15 cellular contexts compared by ENCODE assay signal in the genomic region with DNA sequence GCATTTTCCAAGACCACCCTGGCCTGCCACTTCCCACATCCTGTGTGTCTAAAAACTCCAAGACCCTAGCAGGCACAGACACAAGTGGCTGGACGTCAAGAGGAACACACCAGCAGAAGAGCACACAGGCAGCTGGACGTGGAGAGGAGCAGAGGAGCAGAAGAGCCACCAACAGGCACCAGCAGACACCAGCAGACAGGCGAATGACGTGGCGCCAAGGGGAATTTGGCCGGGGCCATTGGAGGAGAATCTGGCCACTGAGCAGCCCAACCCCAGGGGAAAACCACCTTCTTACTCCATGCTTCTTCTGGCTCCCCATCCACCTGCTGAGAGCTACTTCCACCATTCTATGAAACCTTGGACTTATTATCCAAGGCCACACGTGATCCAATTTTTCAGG.
DNase-seq lines count a peak whose midpoint lies in the region; ATAC-seq, FAIRE-seq and TF ChIP-seq lines count a peak whose summit lies in the region.
"Had no signal": no experiment of that assay in that cellular context is flagged by ENCODE, and none has a peak within 500 bp of the region (broad histone marks: within the 10 kb centered on the region; RNA-seq: fewer than 3 reads in every experiment).

No MANE protein-coding gene starts in this region.

- H3K4ac ChIP-seq in H1 (replicated peaks; ENCODE audit: insufficient read length, low read depth, low read length), result no peak overlapping the region
- no peak overlapping the region for H3K4ac ChIP-seq in trophoblast cell (ENCODE audit: low read depth, low read length)

- H3K56ac ChIP-seq in H1 (replicated peaks; ENCODE audit: insufficient read length, low read depth, low read length), result no peak overlapping the region

- H2AK5ac ChIP-seq in H1 (ENCODE audit: low read depth, low read length), result no peak overlapping the region
- H2AK5ac ChIP-seq in trophoblast cell (ENCODE audit: low read length), result no peak overlapping the region

- no peak for FAIRE-seq in H1 (lab: Jason Lieb, UNC)

- no peak overlapping the region for H3K14ac ChIP-seq in H1 (ENCODE audit: insufficient read length)
- no peak overlapping the region for H3K14ac ChIP-seq in trophoblast cell (ENCODE audit: low read length)

- TF ChIP-seq POLR2A in H1 (IDR thresholded peaks at IDR 0.05; ENCODE audit: control extremely low read depth in 1 of 2, low read depth in 2 of 2, low read length in 2 of 2), result no peak

- no peaks in the 10 kb centered on the region for H3K36me3 Mint-ChIP-seq in activated naive CD4-positive, alpha-beta T cell treated with anti-CD3 and anti-CD28 coated beads, Interleukin-2, amount 10 ng/mL, durations not matched to agents 7 days and 5 days
- H3K36me3 Mint-ChIP-seq: CD4-positive, alpha-beta memory T cell; IgD-negative memory B cell had no signal

- no peak overlapping the region for H3K18ac ChIP-seq in H1 (ENCODE audit: extremely low read depth, low read length)
- no peak overlapping the region for H3K18ac ChIP-seq in trophoblast cell (ENCODE audit: low read length)

- no peaks in the 10 kb centered on the region for H3K27me3 Mint-ChIP-seq in activated naive CD4-positive, alpha-beta T cell treated with anti-CD3 and anti-CD28 coated beads, Interleukin-2, amount 10 ng/mL, durations not matched to agents 7 days and 5 days
- H3K27me3 Mint-ChIP-seq: B cell; CD4-positive, alpha-beta memory T cell; IgD-negative memory B cell had no signal

- no peaks in the 10 kb centered on the region for H3K23me2 ChIP-seq in H1 (ENCODE audit: low read depth, low read length)

- no peak overlapping the region for H2BK12ac ChIP-seq in H1 (ENCODE audit: low read depth, low read length)
- no peak overlapping the region for H2BK12ac ChIP-seq in trophoblast cell (ENCODE audit: low read length)

- no peak overlapping the region for H2BK20ac ChIP-seq in H1 (ENCODE audit: low read length)

- DNase-seq in GM06990 (ENCODE audit: extremely low read depth, insufficient read length) (peak; percentile 50), H1 (ENCODE audit: low read depth in 1 of 2, low spot score in 2 of 2) (no peak), trophoblast cell (peak; percentile 33 to 69), inferior parietal cortex (ENCODE audit: extremely low spot score) (no peak), GM03348 (ENCODE audit: low spot score) (no peak)
- DNase-seq in activated naive CD4-positive, alpha-beta T cell treated with anti-CD3 and anti-CD28 coated beads, Interleukin-2, amount 10 ng/mL, durations not matched to agents 7 days and 5 days, result no peak
- DNase-seq: CD4-positive, alpha-beta memory T cell; DND-41; GDM1; GM23248; KG1 had no signal

- no peak for TF ChIP-seq EP300 in H1 (IDR thresholded peaks at IDR 0.05; ENCODE audit: borderline replicate concordance in 1 of 2, low read depth in 2 of 2, low read length in 2 of 2)

- H3K4me3 Mint-ChIP-seq in activated naive CD4-positive, alpha-beta T cell treated with anti-CD3 and anti-CD28 coated beads, Interleukin-2, amount 10 ng/mL, durations not matched to agents 7 days and 5 days, result no peak overlapping the region
- H3K4me3 Mint-ChIP-seq: B cell; CD4-positive, alpha-beta memory T cell; IgD-negative memory B cell had no signal

- no peaks in the 10 kb centered on the region for H4K20me1 ChIP-seq in H1 (replicated peaks in 1 of 2; ENCODE audit: control insufficient read depth in 1 of 2, insufficient read depth in 2 of 2, low read length in 2 of 2)

- ATAC-seq in GM19023 (IDR thresholded peaks at IDR 0.05; ENCODE audit: unreplicated experiment), result peak; percentile 34

- CTCF ChIA-PET in H1 (lab: Charles Lee; ENCODE audit: partially characterized antibody), result interaction anchor here (0.9 to 2.1 kb wide), 7 partner anchors 10 to 220 kb away, joined by 3 to 7 read pairs (median 3); no protein-coding TSS in a partner anchor
- CTCF ChIA-PET in activated naive CD4-positive, alpha-beta T cell treated with anti-CD3 and anti-CD28 coated beads, Interleukin-2, amount 10 ng/mL, durations not matched to agents 7 days and 5 days (lab: Charles Lee), result no interaction called here

- H4K8ac ChIP-seq in H1 (ENCODE audit: extremely low read depth, insufficient read depth, low read length), result no peak overlapping the region
- H4K8ac ChIP-seq in trophoblast cell (ENCODE audit: low read depth, low read length), result no peak overlapping the region

- H3K9ac ChIP-seq in H1 (replicated peaks in 1 of 4; ENCODE audit: extremely low read depth in 1 of 4, low read depth in 3 of 4, low read length in 3 of 4) (no peak overlapping the region), trophoblast cell (ENCODE audit: low read length) (no peak overlapping the region)
- H3K9ac ChIP-seq: GM23248 had no signal

- H4K91ac ChIP-seq in H1 (replicated peaks; ENCODE audit: insufficient read length, low read length), result no peak overlapping the region
- no peak overlapping the region for H4K91ac ChIP-seq in trophoblast cell (ENCODE audit: low read depth, low read length)

- no peak overlapping the region for H3K27ac ChIP-seq in H1 (ENCODE audit: low read depth, low read length)
- no peak overlapping the region for H3K27ac ChIP-seq in trophoblast cell (ENCODE audit: low read depth, low read length)
- H3K27ac ChIP-seq: C4-2B, GM23248 had no signal

- H2BK120ac ChIP-seq in H1 (replicated peaks; ENCODE audit: low read depth, low read length) (no peak overlapping the region), trophoblast cell (ENCODE audit: insufficient read depth, low read length, poor library complexity) (no peak overlapping the region)

- no peaks in the 10 kb centered on the region for H3K36me3 ChIP-seq in GM06990 (ENCODE audit: control insufficient read depth, insufficient read depth, low read length)
- no peaks in the 10 kb centered on the region for H3K36me3 ChIP-seq in H1 (ENCODE audit: control insufficient read depth in 2 of 4, insufficient read depth in 4 of 4, low read length in 3 of 4)
- H3K36me3 ChIP-seq in trophoblast cell (ENCODE audit: control insufficient read depth in 1 of 2, insufficient read depth in 2 of 2, low read length in 2 of 2), result no peaks in the 10 kb centered on the region

- 96% methylated on average over 7 of the region's 7 CpGs; no CpG with 5 or more reads in 1 of the 2 experiments for WGBS in H1 (ENCODE audit: extremely low coverage in 1 of 2, insufficient coverage in 1 of 2, insufficient read length in 1 of 2, insufficient replicate concordance in 2 of 2, low coverage in 1 of 2, low lambda C conversion rate in 2 of 2, missing lambda C conversion rate in 1 of 2), 2 experiments
- no CpG with 5 or more reads among the region's 7 CpGs for WGBS in trophoblast cell (ENCODE audit: extremely low coverage, insufficient coverage, insufficient read length)

- H3K4me1 ChIP-seq in H1 (replicated peaks in 1 of 4; ENCODE audit: control insufficient read depth in 3 of 4, insufficient read depth in 4 of 4, low read length in 3 of 4), result no peaks in the 10 kb centered on the region
- no peaks in the 10 kb centered on the region for H3K4me1 ChIP-seq in trophoblast cell (ENCODE audit: control insufficient read depth in 1 of 2, insufficient read depth in 2 of 2, low read length in 2 of 2)

- H3K9me3 ChIP-seq in H1 (ENCODE audit: insufficient read depth in 2 of 2, low read depth in 1 of 2, low read length in 1 of 2) (no peaks in the 10 kb centered on the region), trophoblast cell (ENCODE audit: insufficient read depth, low read depth, low read length) (no peaks in the 10 kb centered on the region)

- H3K23ac ChIP-seq in H1 (ENCODE audit: insufficient read length) (no peak overlapping the region), trophoblast cell (ENCODE audit: low read length) (no peak overlapping the region)

- no peak overlapping the region for H2BK15ac ChIP-seq in H1 (ENCODE audit: low read length)

- H3K4me3 ChIP-seq in GM06990 (replicated peaks; ENCODE audit: low read depth, low read length), result no peak overlapping the region
- no peak overlapping the region for H3K4me3 ChIP-seq in H1 (ENCODE audit: extremely low read depth in 1 of 4, insufficient read depth in 2 of 4, low read depth in 3 of 4, low read length in 4 of 4)
- H3K4me3 ChIP-seq in trophoblast cell (ENCODE audit: low read depth, low read length), result no peak overlapping the region
- H3K4me3 ChIP-seq: GM23248 had no signal

- TF ChIP-seq CTCF in GM06990 (IDR thresholded peaks at IDR 0.05; ENCODE audit: insufficient read depth, low read length, poor library complexity, severe bottlenecking) (no peak), H1 (IDR thresholded peaks at IDR 0.05; ENCODE audit: control extremely low read depth in 1 of 3, insufficient read depth in 1 of 3, low read depth in 1 of 3, low read length in 3 of 3) (no peak)

- H3K79me1 ChIP-seq in H1 (ENCODE audit: low read depth, low read length) (no peaks in the 10 kb centered on the region), trophoblast cell (ENCODE audit: low read length) (no peaks in the 10 kb centered on the region)

- no peak for TF ChIP-seq RAD21 in H1 (IDR thresholded peaks at IDR 0.05 in 1 of 2, conservative IDR thresholded peaks at IDR 0.05 in 1 of 2; ENCODE audit: low read depth in 2 of 2, low read length in 2 of 2)

- no peaks in the 10 kb centered on the region for H3K79me2 ChIP-seq in H1 (ENCODE audit: control insufficient read depth in 1 of 2, insufficient read depth in 2 of 2, low read length in 2 of 2)
- H3K79me2 ChIP-seq in trophoblast cell (ENCODE audit: control insufficient read depth, insufficient read depth, low read length, poor library complexity), result no peaks in the 10 kb centered on the region

- POLR2A ChIA-PET in H1 (lab: Charles Lee; ENCODE audit: partially characterized antibody), result no interaction called here

- H4K12ac ChIP-seq in trophoblast cell (ENCODE audit: low read depth, low read length), result no peak overlapping the region

- peak overlapping the region; percentile 8; the same call in 1 of the 2 replicates for H2AFZ ChIP-seq in H1 (ENCODE audit: low read length)
- H2AFZ ChIP-seq in trophoblast cell (ENCODE audit: insufficient read depth, low read length, poor library complexity), result no peak overlapping the region
- H2AFZ ChIP-seq: GM23248 had no signal

- H3K4me1 Mint-ChIP-seq in activated naive CD4-positive, alpha-beta T cell treated with anti-CD3 and anti-CD28 coated beads, Interleukin-2, amount 10 ng/mL, durations not matched to agents 7 days and 5 days, result no peaks in the 10 kb centered on the region
- H3K4me1 Mint-ChIP-seq: B cell; CD4-positive, alpha-beta memory T cell; IgD-negative memory B cell had no signal

- no peak overlapping the region for H4K5ac ChIP-seq in H1 (ENCODE audit: insufficient read length, low read depth, low read length)

- H2BK5ac ChIP-seq in H1 (ENCODE audit: low read depth, low read length) (no peak overlapping the region), trophoblast cell (ENCODE audit: low read depth, low read length, poor library complexity) (no peak overlapping the region)

- H3K9me3 Mint-ChIP-seq in activated naive CD4-positive, alpha-beta T cell treated with anti-CD3 and anti-CD28 coated beads, Interleukin-2, amount 10 ng/mL, durations not matched to agents 7 days and 5 days, result no peaks in the 10 kb centered on the region

- no peaks in the 10 kb centered on the region for H3K27me3 ChIP-seq in GM06990 (replicated peaks; ENCODE audit: control insufficient read depth, insufficient read depth, low read length)
- H3K27me3 ChIP-seq in H1 (replicated peaks in 1 of 4; ENCODE audit: control insufficient read depth in 3 of 4, extremely low read depth in 1 of 4, insufficient read depth in 3 of 4, low read length in 3 of 4), result no peaks in the 10 kb centered on the region
- H3K27me3 ChIP-seq in trophoblast cell (ENCODE audit: insufficient read depth, low read length), result no peaks in the 10 kb centered on the region

- no peak overlapping the region for H3K27ac Mint-ChIP-seq in activated naive CD4-positive, alpha-beta T cell treated with anti-CD3 and anti-CD28 coated beads, Interleukin-2, amount 10 ng/mL, durations not matched to agents 7 days and 5 days
- H3K27ac Mint-ChIP-seq: B cell; CD4-positive, alpha-beta memory T cell; IgD-negative memory B cell had no signal

- H3K4me2 ChIP-seq in H1 (ENCODE audit: insufficient read depth in 1 of 2, low read depth in 2 of 2, low read length in 2 of 2) (no peak overlapping the region), trophoblast cell (ENCODE audit: low read length) (no peak overlapping the region)

Comparison
In these comparisons a context has a peak if more than half of its experiments do, and no peak if none do; other contexts are left out.
1. DNase-seq: peak in GM06990 (single experiment) and trophoblast cell (2 of 2); none in H1 (0 of 2), inferior parietal cortex (single experiment), GM03348 (single experiment) and activated naive CD4-positive, alpha-beta T cell treated with anti-CD3 and anti-CD28 coated beads, Interleukin-2, amount 10 ng/mL, durations not matched to agents 7 days and 5 days (single experiment).